12 cellular contexts compared by ENCODE assay signal in genomic region chr1:161706116-161706482, GRCh38. TPM values are rescaled to one million over a fixed set of nuclear protein-coding genes. Genes with fewer than 3 reads are reported as not detected.
DNase-seq lines count a peak whose midpoint lies in the region; ATAC-seq and TF ChIP-seq lines count a peak whose summit lies in the region.
"Had no signal": no experiment of that assay in that cellular context is flagged by ENCODE, and none has a peak within 500 bp of the region (broad histone marks: within the 10 kb centered on the region; RNA-seq: fewer than 3 reads in every experiment).

No MANE protein-coding gene starts in this region.

- H3K36me3 Mint-ChIP-seq in HFFc6 (ENCODE audit: low read depth), result no peaks in the 10 kb centered on the region
- H3K36me3 Mint-ChIP-seq in activated T-helper 17 cell treated with anti-CD3 and anti-CD28 coated beads, Interleukin-2, amount 50 U/mL, for 72 hours (ENCODE audit: low read depth), result no peaks in the 10 kb centered on the region
- H3K36me3 Mint-ChIP-seq in osteocyte (ENCODE audit: unreplicated experiment), result no peaks in the 10 kb centered on the region

- H3K27me3 Mint-ChIP-seq in HFFc6 (ENCODE audit: insufficient read depth), result no peaks in the 10 kb centered on the region; the same call in 1 of the 2 replicates
- H3K27me3 Mint-ChIP-seq in activated T-helper 17 cell treated with anti-CD3 and anti-CD28 coated beads, Interleukin-2, amount 50 U/mL, for 72 hours, result peaks cover 7% of the 10 kb centered on the region
- peaks cover 18% of the 10 kb centered on the region for H3K27me3 Mint-ChIP-seq in osteocyte (ENCODE audit: unreplicated experiment)
- H3K27me3 Mint-ChIP-seq: activated B cell treated with CpG ODN at 0.5 μM for 24 hours had no signal

- H3K27ac Mint-ChIP-seq in HFFc6 (no peak overlapping the region), osteocyte (ENCODE audit: unreplicated experiment) (no peak overlapping the region)
- no peak overlapping the region for H3K27ac Mint-ChIP-seq in activated T-helper 17 cell treated with anti-CD3 and anti-CD28 coated beads, Interleukin-2, amount 50 U/mL, for 72 hours
- H3K27ac Mint-ChIP-seq: activated B cell treated with CpG ODN at 0.5 μM for 24 hours had no signal

- DNase-seq in GM03348 (ENCODE audit: low spot score), result peak; percentile 51
- DNase-seq in HFFc6, result peak; percentile 70
- peak; percentile 42 for DNase-seq in renal cortical epithelial cell (ENCODE audit: low read depth)
- DNase-seq in osteocyte (ENCODE audit: extremely low spot score, unreplicated experiment), result no peak
- DNase-seq in AML-193 (lab: John Stamatoyannopoulos, UW), result no peak
- DNase-seq: body of pancreas had no signal

- H3K9me3 Mint-ChIP-seq in HFFc6, result no peaks in the 10 kb centered on the region
- no peaks in the 10 kb centered on the region for H3K9me3 Mint-ChIP-seq in activated T-helper 17 cell treated with anti-CD3 and anti-CD28 coated beads, Interleukin-2, amount 50 U/mL, for 72 hours
- H3K9me3 Mint-ChIP-seq in osteocyte (ENCODE audit: unreplicated experiment), result no peaks in the 10 kb centered on the region
- H3K9me3 Mint-ChIP-seq: activated B cell treated with CpG ODN at 0.5 μM for 24 hours had no signal

- H3K4me3 Mint-ChIP-seq in HFFc6 (0 out of 2 replicates have a peak overlapping the region, but pooled peaks have one; percentile 40), osteocyte (ENCODE audit: unreplicated experiment) (no peak overlapping the region)
- H3K4me3 Mint-ChIP-seq in activated T-helper 17 cell treated with anti-CD3 and anti-CD28 coated beads, Interleukin-2, amount 50 U/mL, for 72 hours, result no peak overlapping the region

- H3K4me1 Mint-ChIP-seq in HFFc6 (ENCODE audit: low read depth) (peaks cover 8% of the 10 kb centered on the region; the same call in 1 of the 2 replicates), osteocyte (ENCODE audit: unreplicated experiment) (no peaks in the 10 kb centered on the region)
- no peaks in the 10 kb centered on the region for H3K4me1 Mint-ChIP-seq in activated T-helper 17 cell treated with anti-CD3 and anti-CD28 coated beads, Interleukin-2, amount 50 U/mL, for 72 hours

- ATAC-seq in activated T-helper 17 cell treated with anti-CD3 and anti-CD28 coated beads, Interleukin-2, amount 50 U/mL, for 72 hours (replicated peaks), result peak; percentile 39
- ATAC-seq in GM19395 (IDR thresholded peaks at IDR 0.05; ENCODE audit: unreplicated experiment) (no peak), HG03097 (IDR thresholded peaks at IDR 0.05; ENCODE audit: low FRiP score, unreplicated experiment) (no peak)
- ATAC-seq: body of pancreas had no signal

- no peak for TF ChIP-seq CTCF in HFFc6 (IDR thresholded peaks at IDR 0.05)
- TF ChIP-seq CTCF in osteocyte (IDR thresholded peaks at IDR 0.05), result no peak

RNA-seq across cellular contexts. Expression of gene FCRLA, which starts 0.9 kb away (rescaled TPM):
- total RNA-seq in HFFc6 (2021; fragmentation: NEBNext Ultra II Directional; extraction: Animal tissue kit (Norgen Biotek cat#: 25700)), result 1 to 10 TPM; 2.3 to 5.1 (median 2.9) TPM
- not detected for total RNA-seq in activated T-helper 17 cell treated with anti-CD3 and anti-CD28 coated beads, Interleukin-2, amount 50 U/mL, for 72 hours
- total RNA-seq in renal cortical epithelial cell (1.4 TPM in 1 of 2 replicates, not detected in the other), osteocyte (not detected in 2 replicates)
- total RNA-seq: body of pancreas, H4, LHCN-M2 had no signal

RNA-seq across cellular contexts. Expression of gene FCRLB, which starts 15.2 kb away (rescaled TPM):
- total RNA-seq in HFFc6 (2021; fragmentation: NEBNext Ultra II Directional; extraction: Animal tissue kit (Norgen Biotek cat#: 25700)), result 1 to 10 TPM; 3.3 to 5.1 (median 3.7) TPM
- not detected for total RNA-seq in activated T-helper 17 cell treated with anti-CD3 and anti-CD28 coated beads, Interleukin-2, amount 50 U/mL, for 72 hours
- total RNA-seq in renal cortical epithelial cell (1.1 and 1.9 TPM in 2 replicates), osteocyte (0.27 TPM in 1 of 2 replicates, not detected in the other)
- total RNA-seq: body of pancreas had no signal

RNA-seq across cellular contexts. Expression of gene FCGR2B, which starts 43.2 kb away (rescaled TPM):
- total RNA-seq in HFFc6 (2021; fragmentation: NEBNext Ultra II Directional; extraction: Animal tissue kit (Norgen Biotek cat#: 25700)), result not detected
- under 1 TPM in 1 of 2 donors, not detected in 1; 0.13 TPM for total RNA-seq in activated T-helper 17 cell treated with anti-CD3 and anti-CD28 coated beads, Interleukin-2, amount 50 U/mL, for 72 hours
- total RNA-seq in renal cortical epithelial cell (not detected in 2 replicates), osteocyte (not detected in 2 replicates)
- total RNA-seq: H4, LHCN-M2 had no signal

RNA-seq across cellular contexts. Expression of gene DUSP12, which starts 43.5 kb away (rescaled TPM):
- 10 to 100 TPM; 31.9 to 38.0 (median 36.4) TPM for total RNA-seq in HFFc6 (2021; fragmentation: NEBNext Ultra II Directional; extraction: Animal tissue kit (Norgen Biotek cat#: 25700))
- 10 to 100 TPM; 12.0 to 16.7 TPM for total RNA-seq in activated T-helper 17 cell treated with anti-CD3 and anti-CD28 coated beads, Interleukin-2, amount 50 U/mL, for 72 hours
- total RNA-seq in renal cortical epithelial cell, result 30.0 and 37.9 TPM in 2 replicates
- total RNA-seq in osteocyte, result 20.1 and 21.8 TPM in 2 replicates

Comparison
In these comparisons a context has a peak if more than half of its experiments do, and no peak if none do; other contexts are left out.
1. DNase-seq: peak in GM03348 (single experiment), HFFc6 (single experiment) and renal cortical epithelial cell (single experiment); none in osteocyte (single experiment) and AML-193 (0 of 2).